9 cellular contexts compared by ENCODE assay signal in genomic region chr14:24187538-24187915, GRCh38. TPM values are rescaled to one million over a fixed set of nuclear protein-coding genes. Genes with fewer than 3 reads are reported as not detected.
A peak's percentile ranks its signal among the peaks of the same experiment; 100 is the strongest.
DNase-seq lines count a peak whose midpoint lies in the region; TF ChIP-seq lines count a peak whose summit lies in the region.
"Had no signal": no experiment of that assay in that cellular context is flagged by ENCODE, and none has a peak within 500 bp of the region (broad histone marks: within the 10 kb centered on the region; RNA-seq: fewer than 3 reads in every experiment).

No MANE protein-coding gene starts in this region.

- H3K4me3 Mint-ChIP-seq in T-helper 2 cell treated with Interferon-gamma antibody and Interleukin-4, amounts not matched to agents 5 μg/mL and 100 μg/mL, for 36 hours = peak overlapping the region; percentile 88

- H3K9ac ChIP-seq in smooth muscle cell (ENCODE audit: low read depth) = no peak overlapping the region

- H3K27ac Mint-ChIP-seq in T-helper 2 cell treated with Interferon-gamma antibody and Interleukin-4, amounts not matched to agents 5 μg/mL and 100 μg/mL, for 36 hours = peak overlapping the region; percentile 68

- H3K4me3 ChIP-seq in WERI-Rb-1 (ENCODE audit: low read depth, low read length) (no peak overlapping the region), fibroblast of villous mesenchyme (ENCODE audit: low read depth, low read length) (peak overlapping the region; percentile 76), smooth muscle cell (peak overlapping the region; percentile 58), uterus (peak overlapping the region in 1 of 2 donors; percentile 51)

- no peaks in the 10 kb centered on the region for H4K20me1 ChIP-seq in smooth muscle cell (ENCODE audit: low read depth)

- DNase-seq in T-helper 2 cell treated with Interferon-gamma antibody and Interleukin-4, amounts not matched to agents 5 μg/mL and 100 μg/mL, for 36 hours (ENCODE audit: low spot score) = no peak
- DNase-seq in T-helper 2 cell = no peak
- no peak for DNase-seq in WERI-Rb-1
- no peak for DNase-seq in fibroblast of villous mesenchyme (ENCODE audit: low read depth)
- no peak for DNase-seq in smooth muscle cell (lab: John Stamatoyannopoulos, UW; ENCODE audit: unreplicated experiment)
- DNase-seq in NCI-H446 (lab: John Stamatoyannopoulos, UW) = no peak
- no peak for DNase-seq in uterus
- no peak for DNase-seq in AG08395 (ENCODE audit: low spot score)
- DNase-seq: hippocampal formation had no signal

- peaks cover 13% of the 10 kb centered on the region for H3K79me2 ChIP-seq in smooth muscle cell (ENCODE audit: low read depth)

- no peaks in the 10 kb centered on the region for H3K27me3 ChIP-seq in WERI-Rb-1 (ENCODE audit: insufficient read depth, low read depth, severe bottlenecking)
- no peaks in the 10 kb centered on the region for H3K27me3 ChIP-seq in smooth muscle cell (ENCODE audit: low read depth)
- no peaks in the 10 kb centered on the region for H3K27me3 ChIP-seq in uterus

- H3K9me3 Mint-ChIP-seq in T-helper 2 cell treated with Interferon-gamma antibody and Interleukin-4, amounts not matched to agents 5 μg/mL and 100 μg/mL, for 36 hours = no peaks in the 10 kb centered on the region

- no peaks in the 10 kb centered on the region for H3K27me3 Mint-ChIP-seq in T-helper 2 cell treated with Interferon-gamma antibody and Interleukin-4, amounts not matched to agents 5 μg/mL and 100 μg/mL, for 36 hours (ENCODE audit: low read depth)

- 88% methylated on average over 2 of the region's 2 CpGs for WGBS in smooth muscle cell (ENCODE audit: low lambda C conversion rate)

- intact Hi-C loops in uterus (cut with DNase I; ENCODE audit: low total_unique reads) = no loop called here

- H3K27ac ChIP-seq in WERI-Rb-1 (peak overlapping the region; percentile 79; the same call in 1 of the 2 replicates), smooth muscle cell (ENCODE audit: low read depth) (no peak overlapping the region), uterus (no peak overlapping the region)

- H3K4me1 Mint-ChIP-seq in T-helper 2 cell treated with Interferon-gamma antibody and Interleukin-4, amounts not matched to agents 5 μg/mL and 100 μg/mL, for 36 hours (ENCODE audit: low read depth) = peaks cover 27% of the 10 kb centered on the region

- no peak for TF ChIP-seq POLR2A in uterus (IDR thresholded peaks at IDR 0.05)

- H3K36me3 ChIP-seq in WERI-Rb-1 (peaks cover 66% of the 10 kb centered on the region), smooth muscle cell (ENCODE audit: low read depth) (no peaks in the 10 kb centered on the region), uterus (no peaks in the 10 kb centered on the region)

- no peaks in the 10 kb centered on the region for H3K9me3 ChIP-seq in WERI-Rb-1 (ENCODE audit: severe bottlenecking)
- H3K9me3 ChIP-seq in smooth muscle cell (replicated peaks; ENCODE audit: low read depth) = no peaks in the 10 kb centered on the region
- H3K9me3 ChIP-seq in uterus = no peaks in the 10 kb centered on the region

- H3K36me3 Mint-ChIP-seq in T-helper 2 cell treated with Interferon-gamma antibody and Interleukin-4, amounts not matched to agents 5 μg/mL and 100 μg/mL, for 36 hours (ENCODE audit: low read depth) = peaks cover 37% of the 10 kb centered on the region

- H3K4me1 ChIP-seq in smooth muscle cell (ENCODE audit: low read depth) (peaks cover 11% of the 10 kb centered on the region), uterus (no peaks in the 10 kb centered on the region)

- no peak overlapping the region for H2AFZ ChIP-seq in smooth muscle cell (ENCODE audit: low read depth)

- peaks cover 10% of the 10 kb centered on the region for H3F3A ChIP-seq in smooth muscle cell (ENCODE audit: low read depth)

- H3K4me2 ChIP-seq in smooth muscle cell = peak overlapping the region; percentile 85

- TF ChIP-seq CTCF in WERI-Rb-1 (IDR thresholded peaks at IDR 0.05; ENCODE audit: low read depth, low read length) = no peak
- TF ChIP-seq CTCF in fibroblast of villous mesenchyme (IDR thresholded peaks at IDR 0.05; ENCODE audit: insufficient read depth, low read depth, low read length) = no peak
- TF ChIP-seq CTCF in smooth muscle cell (IDR thresholded peaks at IDR 0.05; ENCODE audit: borderline replicate concordance, insufficient read depth, poor library complexity, severe bottlenecking) = no peak
- TF ChIP-seq CTCF in uterus (IDR thresholded peaks at IDR 0.05) = no peak

RNA-seq across cellular contexts. Expression of gene IPO4, which starts 1.1 kb away (rescaled TPM):
- total RNA-seq in fibroblast of villous mesenchyme (39.6 and 41.9 TPM in 2 replicates), smooth muscle cell (14.7 and 82.6 TPM in 2 replicates), uterus (10 to 100 TPM in 3 of 4 donors, 1 to 10 TPM in 1; 3.1 to 33.7 (median 29.6) TPM)
- polyA plus RNA-seq in smooth muscle cell = 20.5 and 26.6 TPM in 2 replicates

RNA-seq across cellular contexts. Expression of gene TM9SF1, which starts 7.7 kb away (rescaled TPM):
- total RNA-seq in fibroblast of villous mesenchyme = 64.4 and 96.3 TPM in 2 replicates
- 66.6 and 72.1 TPM in 2 replicates for total RNA-seq in smooth muscle cell
- polyA plus RNA-seq in smooth muscle cell = 86.5 and 95.8 TPM in 2 replicates
- 10 to 100 TPM; 31.2 to 79.8 (median 52.4) TPM for total RNA-seq in uterus

RNA-seq across cellular contexts. Expression of gene REC8, which starts 15.6 kb away (rescaled TPM):
- total RNA-seq in fibroblast of villous mesenchyme (4.2 and 4.7 TPM in 2 replicates), smooth muscle cell (5.7 and 9.3 TPM in 2 replicates), uterus (10 to 100 TPM in 3 of 4 donors, 1 to 10 TPM in 1; 9.5 to 54.3 (median 42.1) TPM)
- polyA plus RNA-seq in smooth muscle cell = 16.8 and 26.7 TPM in 2 replicates

RNA-seq across cellular contexts. Expression of gene TSSK4, which starts 18.0 kb away (rescaled TPM):
- total RNA-seq in fibroblast of villous mesenchyme = under 0.01 and 0.32 TPM in 2 replicates
- 0.85 TPM in 1 of 2 replicates, not detected in the other for total RNA-seq in smooth muscle cell
- polyA plus RNA-seq in smooth muscle cell = 0.89 and 1.3 TPM in 2 replicates
- under 1 TPM in 1 of 4 donors, not detected in 3; 0.98 TPM for total RNA-seq in uterus

RNA-seq across cellular contexts. Expression of gene CHMP4A, which starts 25.8 kb away (rescaled TPM):
- total RNA-seq in fibroblast of villous mesenchyme (13.8 and 15.8 TPM in 2 replicates), smooth muscle cell (29.7 and 32.5 TPM in 2 replicates), uterus (10 to 100 TPM in 3 of 4 donors, 1 to 10 TPM in 1; 6.8 to 53.3 (median 33.9) TPM)
- 46.8 and 63.9 TPM in 2 replicates for polyA plus RNA-seq in smooth muscle cell
